Comparison of ENCODE assay signal across 8 cellular contexts in genomic region chr14:65847065-65847847, GRCh38.
DNase-seq lines count a peak whose midpoint lies in the region; ATAC-seq and TF ChIP-seq lines count a peak whose summit lies in the region.

No MANE protein-coding gene starts in this region.

- CTCF ChIA-PET in mammary epithelial cell (lab: Charles Lee; ENCODE audit: low non-redundant PET) = no interaction called here

- in situ Hi-C loops in mammary epithelial cell (cut with MboI; ENCODE audit: low sequenced_read_pairs in 2 of 2) = loop anchor here in 1 of 2 donors (25.0 kb wide), 1 partner anchor 685 kb away; no protein-coding TSS in a partner anchor

- H3K36me3 ChIP-seq in KOPT-K1 (ENCODE audit: insufficient read depth, low read length) (no peaks in the 10 kb centered on the region), mammary epithelial cell (ENCODE audit: insufficient read depth, low read length) (no peaks in the 10 kb centered on the region)

- H3K9me3 ChIP-seq in KOPT-K1 (ENCODE audit: insufficient read depth, low read length, poor library complexity, severe bottlenecking) = peaks cover 19% of the 10 kb centered on the region
- no peaks in the 10 kb centered on the region for H3K9me3 ChIP-seq in mammary epithelial cell (replicated peaks; ENCODE audit: insufficient read depth, low read length)

- no peak overlapping the region for H3K4me2 ChIP-seq in mammary epithelial cell (ENCODE audit: insufficient read depth, low read depth, low read length)

- DNase-seq in activated effector memory CD4-positive, alpha-beta T cell treated with Interleukin-2 at 50 U/mL for 16 hours = peak; percentile 66
- peak; percentile 34 for DNase-seq in stimulated activated CD8-positive, alpha-beta memory T cell treated with anti-CD3 and anti-CD28 coated beads, Interleukin-15, amount 100 ng/mL, for 1 hour (ENCODE audit: low read depth)
- DNase-seq in DMS53 treated with DMSO at 0.1 percent for 48 hours (lab: John Stamatoyannopoulos, UW; ENCODE audit: unreplicated experiment) = no peak
- DNase-seq in NAMALWA (ENCODE audit: low spot score) = no peak
- no peak for DNase-seq in mammary epithelial cell

- H3K9ac ChIP-seq in mammary epithelial cell (ENCODE audit: insufficient read depth, low read length) = no peak overlapping the region

- H3K4me3 ChIP-seq in mammary epithelial cell (replicated peaks in 1 of 3; ENCODE audit: insufficient read depth in 1 of 3, low read depth in 2 of 3, low read length in 3 of 3) = no peak overlapping the region

- dilution Hi-C loops in mammary epithelial cell (cut with HindIII; ENCODE audit: low sequenced_read_pairs) = no loop called here

- ATAC-seq in GM19328 (IDR thresholded peaks at IDR 0.05; ENCODE audit: unreplicated experiment) (peak; percentile 67), HG03520 (IDR thresholded peaks at IDR 0.05; ENCODE audit: unreplicated experiment) (no peak)

- no peaks in the 10 kb centered on the region for H3K4me1 ChIP-seq in mammary epithelial cell (ENCODE audit: insufficient read depth, low read length)

- no peaks in the 10 kb centered on the region for H3K79me2 ChIP-seq in mammary epithelial cell (ENCODE audit: insufficient read depth, low read length)

- H4K20me1 ChIP-seq in mammary epithelial cell (ENCODE audit: insufficient read depth, low read length) = no peaks in the 10 kb centered on the region

- H3K27ac ChIP-seq in KOPT-K1 (ENCODE audit: low read depth, low read length, poor library complexity, severe bottlenecking) (peak overlapping the region; percentile 96), mammary epithelial cell (ENCODE audit: insufficient read depth, low read depth, low read length) (no peak overlapping the region)

- WGBS in mammary epithelial cell (ENCODE audit: low coverage, missing lambda C conversion rate) = 48% methylated on average over 7 of the region's 7 CpGs

- no peak for TF ChIP-seq CTCF in mammary epithelial cell (conservative IDR thresholded peaks at IDR 0.05 in 1 of 2, IDR thresholded peaks at IDR 0.05 in 1 of 2; ENCODE audit: extremely low read depth in 1 of 2, insufficient read depth in 1 of 2, low read depth in 1 of 2, low read length in 2 of 2)

- intact Hi-C loops in mammary epithelial cell (cut with micrococcal nuclease) = no loop called here

- peaks cover 3% of the 10 kb centered on the region for H3K27me3 ChIP-seq in mammary epithelial cell (ENCODE audit: insufficient read depth, low read length)

- H2AFZ ChIP-seq in mammary epithelial cell (ENCODE audit: low read depth, low read length) = no peak overlapping the region

- BruUV-seq in mammary epithelial cell (replicated peaks; lab: Mats Ljungman, UMichigan) = no TSS peak

Comparison
In these comparisons a context has a peak if more than half of its experiments do, and no peak if none do; other contexts are left out.
1. DNase-seq: peak in activated effector memory CD4-positive, alpha-beta T cell treated with Interleukin-2 at 50 U/mL for 16 hours (single experiment) and stimulated activated CD8-positive, alpha-beta memory T cell treated with anti-CD3 and anti-CD28 coated beads, Interleukin-15, amount 100 ng/mL, for 1 hour (single experiment); none in DMS53 treated with DMSO at 0.1 percent for 48 hours (single experiment), NAMALWA (single experiment) and mammary epithelial cell (single experiment).